Comparison of ENCODE assay signal across 31 cellular contexts in the genomic region with DNA sequence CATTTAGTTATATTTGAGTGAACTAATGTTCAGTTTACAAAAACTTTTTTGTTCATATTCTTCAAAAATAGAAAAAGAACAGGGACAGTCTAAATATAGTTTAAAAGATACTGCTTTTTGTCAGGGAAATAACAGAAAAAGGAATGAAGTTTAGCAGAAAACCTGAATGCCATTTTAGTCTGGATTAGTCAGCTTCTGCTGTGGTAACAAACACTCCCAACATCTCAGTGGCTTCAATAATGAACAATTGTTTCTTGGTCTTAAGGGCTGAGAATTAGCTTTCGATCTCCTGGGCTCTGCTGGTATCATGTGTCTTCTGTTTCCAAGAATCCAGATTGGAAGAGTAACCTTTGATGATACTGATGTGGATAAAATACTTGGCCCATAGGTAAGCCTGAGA. TPM values are rescaled to one million over a fixed set of nuclear protein-coding genes. Genes with fewer than 3 reads are reported as not detected.
DNase-seq lines count a peak whose midpoint lies in the region; ATAC-seq, FAIRE-seq and TF ChIP-seq lines count a peak whose summit lies in the region.
"Had no signal": no experiment of that assay in that cellular context is flagged by ENCODE, and none has a peak within 500 bp of the region (broad histone marks: within the 10 kb centered on the region; RNA-seq: fewer than 3 reads in every experiment).

No MANE protein-coding gene starts in this region.

- intact Hi-C loops in HepG2 (cut with micrococcal nuclease; ENCODE audit: unreplicated experiment), result loop anchor here (10.0 kb wide), 1 partner anchor 316 kb away; a partner anchor contains a TSS
- intact Hi-C loops in right lobe of liver (cut with DNase I), result no loop called here
- intact Hi-C loops in K562 (cut with micrococcal nuclease), result no loop called here
- intact Hi-C loops in left lung (cut with DNase I), result loop anchor here in 1 of 2 donors (10.0 kb wide), 1 partner anchor 94 kb away; no protein-coding TSS in a partner anchor

- no peak overlapping the region for H3K4me3 ChIP-seq in HepG2 (replicated peaks in 1 of 3; ENCODE audit: insufficient read depth in 1 of 3, low read depth in 2 of 3, low read length in 3 of 3)
- H3K4me3 ChIP-seq in right lobe of liver, result no peak overlapping the region
- H3K4me3 ChIP-seq in K562, result no peak overlapping the region
- H3K4me3 ChIP-seq in left lung, result no peak overlapping the region
- H3K4me3 ChIP-seq: A549; BLaER1; BLaER1 treated with 17β-estradiol and CSF1 and Interleukin-3, amounts not matched to agents 10 nM and 100 nM had no signal

- TF ChIP-seq RAD21 in HepG2 (CRISPR knock-in tag; IDR thresholded peaks at IDR 0.05), result no peak
- TF ChIP-seq RAD21 in K562 (CRISPR knock-in tag; conservative IDR thresholded peaks at IDR 0.05 in 1 of 2, IDR thresholded peaks at IDR 0.05 in 1 of 2), result no peak

- POLR2A ChIA-PET in HepG2 (lab: Yijun Ruan, JAX), result no interaction called here
- POLR2A ChIA-PET in K562 (lab: Yijun Ruan, JAX), result interaction anchor here (0.6 kb wide), 1 partner anchor 9 kb away, joined by 3 read pairs; no protein-coding TSS in a partner anchor

- peaks cover 29% of the 10 kb centered on the region for H3K4me1 ChIP-seq in HepG2 (ENCODE audit: insufficient read depth, low read length)
- H3K4me1 ChIP-seq in right lobe of liver, result peaks cover 0 to 14% (median 5%) of the 10 kb centered on the region in 4 donors
- no peaks in the 10 kb centered on the region for H3K4me1 ChIP-seq in K562 (replicated peaks in 1 of 2; ENCODE audit: control insufficient read depth in 2 of 2, insufficient read depth in 2 of 2, low read length in 2 of 2)
- no peaks in the 10 kb centered on the region for H3K4me1 ChIP-seq in left lung
- H3K4me1 ChIP-seq: BE2C; BLaER1; BLaER1 treated with 17β-estradiol and CSF1 and Interleukin-3, amounts not matched to agents 10 nM and 100 nM had no signal

- no peak overlapping the region for H2AFZ ChIP-seq in HepG2 (ENCODE audit: low read length)
- no peak overlapping the region for H2AFZ ChIP-seq in K562 (ENCODE audit: low read depth, low read length)

- no peak for TF ChIP-seq EP300 in HepG2 (IDR thresholded peaks at IDR 0.05; ENCODE audit: low read depth in 2 of 2, low read length in 2 of 2)
- no peak for TF ChIP-seq EP300 in HepG2 (CRISPR knock-in tag; IDR thresholded peaks at IDR 0.05; ENCODE audit: borderline replicate concordance)
- no peak for TF ChIP-seq EP300 in K562 (IDR thresholded peaks at IDR 0.05; ENCODE audit: low read length)

- 89% methylated on average over 1 of the region's 1 CpG for WGBS in HepG2 (ENCODE audit: low lambda C conversion rate)
- 100% methylated on average over 1 of the region's 1 CpG for WGBS in right lobe of liver (ENCODE audit: insufficient coverage, low coverage, low lambda C conversion rate, missing lambda C conversion rate)
- 28% methylated on average over 1 of the region's 1 CpG for WGBS in K562 (ENCODE audit: insufficient coverage, low coverage, missing lambda C conversion rate)

- ATAC-seq in HepG2 (no peak), right lobe of liver (no peak), K562 (no peak), left lung (no peak)
- ATAC-seq: A549; CD8-positive, alpha-beta T cell had no signal

- in situ Hi-C loops in HepG2 (cut with HindIII; ENCODE audit: extremely low pct_ligation_motif_present, low pct_unique_long_range_greater_than_20kb) (no loop called here), K562 (cut with MboI) (no loop called here)

- H4K20me1 ChIP-seq in HepG2 (ENCODE audit: insufficient read depth, low read length), result no peaks in the 10 kb centered on the region
- no peaks in the 10 kb centered on the region for H4K20me1 ChIP-seq in K562 (replicated peaks; ENCODE audit: control insufficient read depth, insufficient read depth, low read length)
- H4K20me1 ChIP-seq: BLaER1; BLaER1 treated with 17β-estradiol and CSF1 and Interleukin-3, amounts not matched to agents 10 nM and 100 nM had no signal

- CTCF ChIA-PET in HepG2 (lab: Yijun Ruan, JAX; ENCODE audit: low intra/inter-chr PET ratio, low total read pairs) (no interaction called here), K562 (lab: Yijun Ruan, JAX; ENCODE audit: low intra/inter-chr PET ratio) (no interaction called here)

- BruUV-seq in HepG2 (replicated peaks; lab: Mats Ljungman, UMichigan) (no TSS peak), K562 (replicated peaks; lab: Mats Ljungman, UMichigan) (no TSS peak)

- no peaks in the 10 kb centered on the region for H3K79me2 ChIP-seq in HepG2 (ENCODE audit: insufficient read depth, low read length)
- H3K79me2 ChIP-seq in K562 (ENCODE audit: control insufficient read depth, insufficient read depth, low read length), result no peaks in the 10 kb centered on the region

- H3K9me3 ChIP-seq in HepG2 (ENCODE audit: low read length) (no peaks in the 10 kb centered on the region), right lobe of liver (no peaks in the 10 kb centered on the region), K562 (replicated peaks; ENCODE audit: control insufficient read depth, insufficient read depth, low read depth, low read length) (no peaks in the 10 kb centered on the region), left lung (no peaks in the 10 kb centered on the region)
- H3K9me3 ChIP-seq: A549; BE2C; BLaER1; BLaER1 treated with 17β-estradiol and CSF1 and Interleukin-3, amounts not matched to agents 10 nM and 100 nM; Caco-2 had no signal

- TF ChIP-seq POLR2A in HepG2 (IDR thresholded peaks at IDR 0.05; ENCODE audit: insufficient read depth in 1 of 2, low read depth in 2 of 2, low read length in 2 of 2) (no peak), right lobe of liver (IDR thresholded peaks at IDR 0.05) (no peak), K562 (conservative IDR thresholded peaks at IDR 0.05) (no peak)

- H3K9ac ChIP-seq in HepG2 (ENCODE audit: insufficient read depth, low read depth, low read length), result no peak overlapping the region
- H3K9ac ChIP-seq in K562 (ENCODE audit: insufficient read depth in 1 of 2, low read depth in 2 of 2, low read length in 2 of 2), result no peak overlapping the region
- H3K9ac ChIP-seq: BLaER1; BLaER1 treated with 17β-estradiol and CSF1 and Interleukin-3, amounts not matched to agents 10 nM and 100 nM had no signal

- FAIRE-seq in HepG2 (lab: Jason Lieb, UNC) (no peak), K562 (lab: Jason Lieb, UNC) (no peak)
- FAIRE-seq: A204.1, A549, D721Med had no signal

- H3K36me3 ChIP-seq in HepG2 (replicated peaks in 1 of 2; ENCODE audit: control insufficient read depth in 1 of 2, insufficient read depth in 2 of 2, low read length in 2 of 2) (no peaks in the 10 kb centered on the region), right lobe of liver (no peaks in the 10 kb centered on the region), K562 (ENCODE audit: control insufficient read depth, insufficient read depth, low read length) (no peaks in the 10 kb centered on the region), left lung (no peaks in the 10 kb centered on the region)
- H3K36me3 ChIP-seq: BE2C; BLaER1; BLaER1 treated with 17β-estradiol and CSF1 and Interleukin-3, amounts not matched to agents 10 nM and 100 nM had no signal

- H3K9me1 ChIP-seq in K562 (ENCODE audit: control insufficient read depth, insufficient read depth, low read length), result no peaks in the 10 kb centered on the region

- TF ChIP-seq CTCF in HepG2 (CRISPR knock-in tag; IDR thresholded peaks at IDR 0.05), result no peak
- no peak for TF ChIP-seq CTCF in right lobe of liver (IDR thresholded peaks at IDR 0.05)
- TF ChIP-seq CTCF in K562 (IDR thresholded peaks at IDR 0.05 in 2 of 3, conservative IDR thresholded peaks at IDR 0.05 in 1 of 3; ENCODE audit: insufficient read depth in 2 of 3, low read depth in 1 of 3, low read length in 3 of 3), result no peak
- TF ChIP-seq CTCF in left lung (IDR thresholded peaks at IDR 0.05), result no peak

- no peak overlapping the region for H3K4me2 ChIP-seq in HepG2 (ENCODE audit: low read depth, low read length)
- H3K4me2 ChIP-seq in K562 (ENCODE audit: insufficient read depth, low read length), result no peak overlapping the region
- H3K4me2 ChIP-seq: A549; BLaER1; BLaER1 treated with 17β-estradiol and CSF1 and Interleukin-3, amounts not matched to agents 10 nM and 100 nM had no signal

- H3K27me3 ChIP-seq in HepG2 (ENCODE audit: control insufficient read depth in 1 of 2, insufficient read depth in 2 of 2, low read length in 2 of 2) (no peaks in the 10 kb centered on the region; a peak in 1 of 5 replicates), right lobe of liver (no peaks in the 10 kb centered on the region), K562 (ENCODE audit: control insufficient read depth in 2 of 2, insufficient read depth in 2 of 2, low read length in 2 of 2) (no peaks in the 10 kb centered on the region), left lung (no peaks in the 10 kb centered on the region)
- H3K27me3 ChIP-seq: BE2C; BLaER1; BLaER1 treated with 17β-estradiol and CSF1 and Interleukin-3, amounts not matched to agents 10 nM and 100 nM had no signal

- DNase-seq in HepG2 (ENCODE audit: low spot score), result no peak
- DNase-seq in right lobe of liver, result no peak
- DNase-seq in K562 (ENCODE audit: extremely low read depth in 1 of 4, low spot score in 3 of 4), result no peak
- DNase-seq in left lung, result no peak
- DNase-seq: 8988T; ACHN; AML-193; BE2C; C1 segment of cervical spinal cord; Caco-2; Calu3; CD4-positive, alpha-beta memory T cell; CD4-positive, alpha-beta T cell; CD4-positive, CD25-positive, alpha-beta regulatory T cell; CD8-positive, alpha-beta memory T cell; CD8-positive, alpha-beta T cell; COR-L47; DMS 273 treated with DMSO at 0.1 percent for 48 hours; DMS153; DMS53; DMS79; DMS79 treated with DMSO at 0.1 percent for 48 hours; DND-41; EL had no signal

- H3K27ac ChIP-seq in HepG2 (ENCODE audit: extremely low read length, insufficient read depth, low read length) (no peak overlapping the region), right lobe of liver (no peak overlapping the region), K562 (ENCODE audit: extremely low read depth, low read depth, low read length) (no peak overlapping the region), left lung (no peak overlapping the region)
- H3K27ac ChIP-seq: 22Rv1; A549; BLaER1; BLaER1 treated with 17β-estradiol and CSF1 and Interleukin-3, amounts not matched to agents 10 nM and 100 nM; C4-2B had no signal

RNA-seq across cellular contexts. Expression of a gene that starts 12.4 kb away (rescaled TPM):
- total RNA-seq in HepG2 (2016; rRNA removed; fragmentation: Illumina TruSeq; extraction: Trizol) (15.9 and 23.2 TPM in 2 replicates), right lobe of liver (10 to 100 TPM in 1 of 6 experiments, 1 to 10 TPM in 5; 6.0 to 11.1 (median 6.9) TPM), K562 (2014; rRNA removed) (0.41 and 0.73 TPM in 2 replicates), K562 (2014; rRNA removed; fragmentation: Illumina TruSeq; extraction: Trizol) (0.51 and 0.73 TPM in 2 replicates), K562 (2015; rRNA removed; fragmentation: Illumina TruSeq; extraction: Trizol) (0.36 and 0.38 TPM in 2 replicates), K562 (2021) (0.94 and 1.4 TPM in 2 replicates), left lung (10 to 100 TPM; 16.3 to 23.8 TPM)
- total RNA-seq in HepG2 (2016; cell fraction: cytosol; rRNA removed; fragmentation: Illumina TruSeq; extraction: Trizol; ENCODE audit: low read depth), result 11.7 and 12.8 TPM in 2 replicates
- 15.0 and 22.6 TPM in 2 replicates for total RNA-seq in HepG2 (2016; cell fraction: insoluble cytoplasmic fraction; rRNA removed; fragmentation: Illumina TruSeq; extraction: Trizol)
- total RNA-seq in HepG2 (2016; cell fraction: membrane; rRNA removed; fragmentation: Illumina TruSeq; extraction: Trizol), result 10.0 and 10.5 TPM in 2 replicates
- total RNA-seq in HepG2 (2016; cell fraction: nucleus; rRNA removed; fragmentation: Illumina TruSeq; extraction: Trizol), result 17.2 and 17.6 TPM in 2 replicates
- polyA plus RNA-seq in HepG2 (2011; rRNA removed) (29.2 and 36.7 TPM in 2 replicates), K562 (2011; rRNA removed) (1.7 and 2.3 TPM in 2 replicates), K562 (2014; fragmentation: Illumina TruSeq; extraction: Trizol) (0.83 and 0.91 TPM in 2 replicates), K562 (2014; fragmentation: Nextera tagmentation; extraction: Ambion mirVana) (under 1 TPM; 0.11 to 0.18 TPM), K562 (2014; rRNA removed) (0.74 and 0.82 TPM in 2 replicates)
- 19.3 and 27.5 TPM in 2 replicates for polyA plus RNA-seq in HepG2 (2011; cell fraction: cytosol; rRNA removed)
- 23.3 and 29.1 TPM in 2 replicates for polyA plus RNA-seq in HepG2 (2011; cell fraction: nucleus; rRNA removed)
- 18.4 and 29.6 TPM in 2 replicates for polyA plus RNA-seq in HepG2 (2012)
- polyA plus RNA-seq in HepG2 (2016; cell fraction: cytosol; fragmentation: Illumina TruSeq; extraction: Trizol; ENCODE audit: low read depth), result 1.2 and 1.6 TPM in 2 replicates
- 18.8 and 19.7 TPM in 2 replicates for polyA plus RNA-seq in HepG2 (2016; cell fraction: insoluble cytoplasmic fraction; fragmentation: Illumina TruSeq; extraction: Trizol; ENCODE audit: low read depth)
- 3.2 and 3.3 TPM in 2 replicates for polyA plus RNA-seq in HepG2 (2016; cell fraction: membrane; fragmentation: Illumina TruSeq; extraction: Trizol; ENCODE audit: low read depth)
- polyA plus RNA-seq in HepG2 (2016; cell fraction: nucleus; fragmentation: Illumina TruSeq; extraction: Trizol; ENCODE audit: insufficient read depth, low read depth), result 16.1 and 17.8 TPM in 2 replicates
- 32.1 and 37.3 TPM in 2 replicates for polyA minus RNA-seq in HepG2 (2011; rRNA and poly(A)+ RNA removed; ENCODE audit: low replicate concordance)
- 38.5 and 48.8 TPM in 2 replicates for polyA minus RNA-seq in HepG2 (2011; cell fraction: cytosol; rRNA and poly(A)+ RNA removed)
- 96.3 and 130 TPM in 2 replicates for polyA minus RNA-seq in HepG2 (2011; cell fraction: nucleus; rRNA and poly(A)+ RNA removed)
- 3.4 and 5.0 TPM in 2 replicates for total RNA-seq in K562 (2011; cell fraction: chromatin; rRNA removed; ENCODE audit: low replicate concordance)
- total RNA-seq in K562 (2011; cell fraction: nucleolus; rRNA removed), result 0.53 and 1.0 TPM in 2 replicates
- total RNA-seq in K562 (2011; cell fraction: nucleoplasm; rRNA removed), result 1.3 and 2.4 TPM in 2 replicates
- polyA plus RNA-seq in K562 (2011; cell fraction: cytosol; rRNA removed), result 0.70 and 1.7 TPM in 2 replicates
- 1.4 and 1.9 TPM in 2 replicates for polyA plus RNA-seq in K562 (2011; cell fraction: nucleus; rRNA removed)
- polyA plus RNA-seq in K562 (2012), result 0.39 and 0.42 TPM in 2 replicates
- 3.9 and 5.9 TPM in 2 replicates for polyA minus RNA-seq in K562 (2011; rRNA and poly(A)+ RNA removed)
- polyA minus RNA-seq in K562 (2011; cell fraction: cytosol; rRNA and poly(A)+ RNA removed), result 1.9 and 3.8 TPM in 2 replicates
- polyA minus RNA-seq in K562 (2011; cell fraction: nucleus; rRNA and poly(A)+ RNA removed), result 2.3 and 4.3 TPM in 2 replicates

RNA-seq across cellular contexts. Expression of a gene that starts 35.9 kb away (rescaled TPM):
- total RNA-seq in HepG2 (2016; rRNA removed; fragmentation: Illumina TruSeq; extraction: Trizol) (120 and 154 TPM in 2 replicates), right lobe of liver (100 to 1,000 TPM in 1 of 6 experiments, 10 to 100 TPM in 5; 53.4 to 102 (median 64.6) TPM), K562 (2014; rRNA removed) (166 and 172 TPM in 2 replicates), K562 (2014; rRNA removed; fragmentation: Illumina TruSeq; extraction: Trizol) (207 and 219 TPM in 2 replicates), K562 (2015; rRNA removed; fragmentation: Illumina TruSeq; extraction: Trizol) (145 and 176 TPM in 2 replicates), K562 (2021) (156 and 168 TPM in 2 replicates), left lung (100 to 1,000 TPM in 1 of 2 donors, 10 to 100 TPM in 1; 79.1 to 111 TPM)
- total RNA-seq in HepG2 (2016; cell fraction: cytosol; rRNA removed; fragmentation: Illumina TruSeq; extraction: Trizol; ENCODE audit: low read depth), result 39.7 and 42.0 TPM in 2 replicates
- total RNA-seq in HepG2 (2016; cell fraction: insoluble cytoplasmic fraction; rRNA removed; fragmentation: Illumina TruSeq; extraction: Trizol), result 125 and 168 TPM in 2 replicates
- total RNA-seq in HepG2 (2016; cell fraction: membrane; rRNA removed; fragmentation: Illumina TruSeq; extraction: Trizol), result 56.7 and 72.1 TPM in 2 replicates
- 56.0 and 61.5 TPM in 2 replicates for total RNA-seq in HepG2 (2016; cell fraction: nucleus; rRNA removed; fragmentation: Illumina TruSeq; extraction: Trizol)
- polyA plus RNA-seq in HepG2 (2011; rRNA removed) (30.4 and 43.3 TPM in 2 replicates), K562 (2011; rRNA removed) (87.1 and 128 TPM in 2 replicates), K562 (2014; fragmentation: Illumina TruSeq; extraction: Trizol) (147 and 166 TPM in 2 replicates), K562 (2014; fragmentation: Nextera tagmentation; extraction: Ambion mirVana) (100 to 1,000 TPM; 412 to 466 TPM), K562 (2014; rRNA removed) (211 and 229 TPM in 2 replicates)
- 18.5 and 30.3 TPM in 2 replicates for polyA plus RNA-seq in HepG2 (2011; cell fraction: cytosol; rRNA removed)
- polyA plus RNA-seq in HepG2 (2011; cell fraction: nucleus; rRNA removed), result 15.8 and 22.3 TPM in 2 replicates
- polyA plus RNA-seq in HepG2 (2012), result 91.3 and 94.8 TPM in 2 replicates
- 39.9 and 44.5 TPM in 2 replicates for polyA plus RNA-seq in HepG2 (2016; cell fraction: cytosol; fragmentation: Illumina TruSeq; extraction: Trizol; ENCODE audit: low read depth)
- polyA plus RNA-seq in HepG2 (2016; cell fraction: insoluble cytoplasmic fraction; fragmentation: Illumina TruSeq; extraction: Trizol; ENCODE audit: low read depth), result 155 and 170 TPM in 2 replicates
- 61.9 and 64.1 TPM in 2 replicates for polyA plus RNA-seq in HepG2 (2016; cell fraction: membrane; fragmentation: Illumina TruSeq; extraction: Trizol; ENCODE audit: low read depth)
- 93.0 and 106 TPM in 2 replicates for polyA plus RNA-seq in HepG2 (2016; cell fraction: nucleus; fragmentation: Illumina TruSeq; extraction: Trizol; ENCODE audit: insufficient read depth, low read depth)
- 6.6 and 10.2 TPM in 2 replicates for polyA minus RNA-seq in HepG2 (2011; rRNA and poly(A)+ RNA removed; ENCODE audit: low replicate concordance)
- 30.8 and 34.3 TPM in 2 replicates for polyA minus RNA-seq in HepG2 (2011; cell fraction: cytosol; rRNA and poly(A)+ RNA removed)
- polyA minus RNA-seq in HepG2 (2011; cell fraction: nucleus; rRNA and poly(A)+ RNA removed), result 17.9 and 18.5 TPM in 2 replicates
- total RNA-seq in K562 (2011; cell fraction: chromatin; rRNA removed; ENCODE audit: low replicate concordance), result 26.9 and 87.6 TPM in 2 replicates
- total RNA-seq in K562 (2011; cell fraction: nucleolus; rRNA removed), result 21.4 and 23.0 TPM in 2 replicates
- total RNA-seq in K562 (2011; cell fraction: nucleoplasm; rRNA removed), result 51.3 and 81.9 TPM in 2 replicates
- 19.9 and 45.0 TPM in 2 replicates for polyA plus RNA-seq in K562 (2011; cell fraction: cytosol; rRNA removed)
- polyA plus RNA-seq in K562 (2011; cell fraction: nucleus; rRNA removed), result 21.4 and 47.7 TPM in 2 replicates
- polyA plus RNA-seq in K562 (2012), result 149 and 163 TPM in 2 replicates
- 37.0 and 53.9 TPM in 2 replicates for polyA minus RNA-seq in K562 (2011; rRNA and poly(A)+ RNA removed)
- polyA minus RNA-seq in K562 (2011; cell fraction: cytosol; rRNA and poly(A)+ RNA removed), result 25.7 and 30.2 TPM in 2 replicates
- 10.1 and 18.0 TPM in 2 replicates for polyA minus RNA-seq in K562 (2011; cell fraction: nucleus; rRNA and poly(A)+ RNA removed)

RNA-seq across cellular contexts. Expression of a gene that starts 36.0 kb away (rescaled TPM):
- total RNA-seq in HepG2 (2016; rRNA removed; fragmentation: Illumina TruSeq; extraction: Trizol) (83.8 and 120 TPM in 2 replicates), right lobe of liver (10 to 100 TPM; 12.4 to 25.0 (median 18.2) TPM), K562 (2014; rRNA removed) (88.2 and 101 TPM in 2 replicates), K562 (2014; rRNA removed; fragmentation: Illumina TruSeq; extraction: Trizol) (143 and 162 TPM in 2 replicates), K562 (2015; rRNA removed; fragmentation: Illumina TruSeq; extraction: Trizol) (110 and 123 TPM in 2 replicates), K562 (2021) (109 and 127 TPM in 2 replicates), left lung (10 to 100 TPM; 27.7 to 33.4 TPM)
- total RNA-seq in HepG2 (2016; cell fraction: cytosol; rRNA removed; fragmentation: Illumina TruSeq; extraction: Trizol; ENCODE audit: low read depth), result 32.8 and 34.3 TPM in 2 replicates
- total RNA-seq in HepG2 (2016; cell fraction: insoluble cytoplasmic fraction; rRNA removed; fragmentation: Illumina TruSeq; extraction: Trizol), result 77.3 and 132 TPM in 2 replicates
- 32.7 and 38.5 TPM in 2 replicates for total RNA-seq in HepG2 (2016; cell fraction: membrane; rRNA removed; fragmentation: Illumina TruSeq; extraction: Trizol)
- 29.4 and 31.7 TPM in 2 replicates for total RNA-seq in HepG2 (2016; cell fraction: nucleus; rRNA removed; fragmentation: Illumina TruSeq; extraction: Trizol)
- polyA plus RNA-seq in HepG2 (2011; rRNA removed) (27.9 and 36.1 TPM in 2 replicates), K562 (2011; rRNA removed) (86.1 and 139 TPM in 2 replicates), K562 (2014; fragmentation: Illumina TruSeq; extraction: Trizol) (130 and 141 TPM in 2 replicates), K562 (2014; fragmentation: Nextera tagmentation; extraction: Ambion mirVana) (100 to 1,000 TPM; 396 to 437 TPM), K562 (2014; rRNA removed) (137 and 144 TPM in 2 replicates)
- polyA plus RNA-seq in HepG2 (2011; cell fraction: cytosol; rRNA removed), result 16.1 and 24.9 TPM in 2 replicates
- 6.3 and 6.9 TPM in 2 replicates for polyA plus RNA-seq in HepG2 (2011; cell fraction: nucleus; rRNA removed)
- 31.6 and 41.5 TPM in 2 replicates for polyA plus RNA-seq in HepG2 (2012)
- 37.9 and 39.7 TPM in 2 replicates for polyA plus RNA-seq in HepG2 (2016; cell fraction: cytosol; fragmentation: Illumina TruSeq; extraction: Trizol; ENCODE audit: low read depth)
- polyA plus RNA-seq in HepG2 (2016; cell fraction: insoluble cytoplasmic fraction; fragmentation: Illumina TruSeq; extraction: Trizol; ENCODE audit: low read depth), result 137 and 147 TPM in 2 replicates
- polyA plus RNA-seq in HepG2 (2016; cell fraction: membrane; fragmentation: Illumina TruSeq; extraction: Trizol; ENCODE audit: low read depth), result 34.8 and 37.3 TPM in 2 replicates
- polyA plus RNA-seq in HepG2 (2016; cell fraction: nucleus; fragmentation: Illumina TruSeq; extraction: Trizol; ENCODE audit: insufficient read depth, low read depth), result 51.7 and 59.5 TPM in 2 replicates
- 8.7 and 22.5 TPM in 2 replicates for polyA minus RNA-seq in HepG2 (2011; rRNA and poly(A)+ RNA removed; ENCODE audit: low replicate concordance)
- 14.0 and 14.8 TPM in 2 replicates for polyA minus RNA-seq in HepG2 (2011; cell fraction: cytosol; rRNA and poly(A)+ RNA removed)
- polyA minus RNA-seq in HepG2 (2011; cell fraction: nucleus; rRNA and poly(A)+ RNA removed), result 15.8 and 20.0 TPM in 2 replicates
- 6.0 and 12.3 TPM in 2 replicates for total RNA-seq in K562 (2011; cell fraction: chromatin; rRNA removed; ENCODE audit: low replicate concordance)
- total RNA-seq in K562 (2011; cell fraction: nucleolus; rRNA removed), result 5.3 and 7.0 TPM in 2 replicates
- 9.3 and 12.7 TPM in 2 replicates for total RNA-seq in K562 (2011; cell fraction: nucleoplasm; rRNA removed)
- polyA plus RNA-seq in K562 (2011; cell fraction: cytosol; rRNA removed), result 15.6 and 27.7 TPM in 2 replicates
- 10.9 and 21.0 TPM in 2 replicates for polyA plus RNA-seq in K562 (2011; cell fraction: nucleus; rRNA removed)
- polyA plus RNA-seq in K562 (2012), result 66.9 and 77.8 TPM in 2 replicates
- polyA minus RNA-seq in K562 (2011; rRNA and poly(A)+ RNA removed), result 61.6 and 65.4 TPM in 2 replicates
- 10.6 and 22.7 TPM in 2 replicates for polyA minus RNA-seq in K562 (2011; cell fraction: cytosol; rRNA and poly(A)+ RNA removed)
- polyA minus RNA-seq in K562 (2011; cell fraction: nucleus; rRNA and poly(A)+ RNA removed), result 4.7 and 12.1 TPM in 2 replicates
